In the genomic region with DNA sequence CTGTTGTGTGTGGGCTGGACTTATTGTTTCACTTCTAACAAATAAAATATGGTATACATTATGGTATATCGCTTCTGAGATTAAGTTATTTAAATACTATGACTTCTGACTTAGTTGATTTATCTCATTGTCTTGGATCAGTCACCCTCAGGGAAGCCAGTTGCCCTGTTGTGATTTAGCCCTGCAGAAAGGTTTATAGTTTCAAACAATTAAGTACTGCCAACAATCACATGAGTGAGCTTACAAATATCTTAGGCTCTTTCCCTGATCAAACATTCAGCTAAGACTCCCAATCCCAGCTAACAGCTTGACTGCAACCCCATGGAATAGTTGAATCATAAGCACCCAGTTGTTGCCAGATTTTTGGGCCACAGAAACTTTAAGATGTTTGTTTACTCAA, we compare ENCODE assay signal across 19 cellular contexts.
"Had no signal": no experiment of that assay in that cellular context is flagged by ENCODE, and none has a peak within 500 bp of the region (broad histone marks: within the 10 kb centered on the region; RNA-seq: fewer than 3 reads in every experiment).

No MANE protein-coding gene starts in this region.

- DNase-seq: activated CD4-positive, alpha-beta T cell treated with anti-CD3 and anti-CD28 coated beads, Interleukin-2, amount 10 ng/mL, durations not matched to agents 24 days and 14 days; activated CD8-positive, alpha-beta memory T cell treated with anti-CD3 and anti-CD28 coated beads, Interleukin-2, amount 50 U/mL, for 4 hours; activated effector memory CD4-positive, alpha-beta T cell treated with Interleukin-2 at 50 U/mL for 16 hours; activated naive CD4-positive, alpha-beta T cell treated with anti-CD3 and anti-CD28 coated beads, Interleukin-2, amount 50 U/mL, for 16 hours; activated T-cell treated with anti-CD3 and anti-CD28 coated beads, Interleukin-2, amount 50 U/mL, for 4 hours; effector memory CD8-positive, alpha-beta T cell; esophagus squamous epithelium; gastrocnemius medialis; head of caudate nucleus; kidney; left ventricle myocardium superior; right cardiac atrium; stimulated activated naive CD8-positive, alpha-beta T cell treated with anti-CD3 and anti-CD28 coated beads, Interleukin-15, Interleukin-2, amounts not matched to agents 100 U/mL and 50 U/mL, for 24 hours; transverse colon; uterus had no signal

- H3K4me3 Mint-ChIP-seq: activated CD4-positive, alpha-beta T cell treated with anti-CD3 and anti-CD28 coated beads, Interleukin-2, amount 10 ng/mL, durations not matched to agents 24 days and 14 days; activated T-cell treated with anti-CD3 and anti-CD28 coated beads, Interleukin-2, amount 50 U/mL, for 4 hours; effector memory CD8-positive, alpha-beta T cell; neural crest cell had no signal

- ATAC-seq: activated T-cell treated with anti-CD3 and anti-CD28 coated beads, Interleukin-2, amount 50 U/mL, for 4 hours; effector memory CD8-positive, alpha-beta T cell; gastrocnemius medialis; left ventricle myocardium superior; right cardiac atrium; stimulated activated naive CD8-positive, alpha-beta T cell treated with anti-CD3 and anti-CD28 coated beads, Interleukin-15, Interleukin-2, amounts not matched to agents 100 U/mL and 50 U/mL, for 24 hours had no signal

- H3K27ac Mint-ChIP-seq: activated CD4-positive, alpha-beta T cell treated with anti-CD3 and anti-CD28 coated beads, Interleukin-2, amount 10 ng/mL, durations not matched to agents 24 days and 14 days; effector memory CD8-positive, alpha-beta T cell had no signal

- H3K27me3 Mint-ChIP-seq: activated CD4-positive, alpha-beta T cell treated with anti-CD3 and anti-CD28 coated beads, Interleukin-2, amount 10 ng/mL, durations not matched to agents 24 days and 14 days; effector memory CD8-positive, alpha-beta T cell had no signal

- H3K4me1 Mint-ChIP-seq: activated CD4-positive, alpha-beta T cell treated with anti-CD3 and anti-CD28 coated beads, Interleukin-2, amount 10 ng/mL, durations not matched to agents 24 days and 14 days; neural crest cell had no signal

- H3K36me3 ChIP-seq: ascending aorta, esophagus squamous epithelium, gastrocnemius medialis, prostate gland, suprapubic skin, transverse colon, uterus had no signal

- H3K4me3 ChIP-seq: ascending aorta, esophagus squamous epithelium, gastrocnemius medialis, prostate gland, suprapubic skin, transverse colon, uterus had no signal

- H3K9me3 Mint-ChIP-seq: activated CD4-positive, alpha-beta T cell treated with anti-CD3 and anti-CD28 coated beads, Interleukin-2, amount 10 ng/mL, durations not matched to agents 24 days and 14 days had no signal

- H3K27me3 ChIP-seq: ascending aorta, esophagus squamous epithelium, gastrocnemius medialis, suprapubic skin, transverse colon, uterus had no signal

- H3K9me3 ChIP-seq: ascending aorta, esophagus squamous epithelium, gastrocnemius medialis, prostate gland, suprapubic skin, transverse colon, uterus had no signal
